In genomic region chr12:71664411-71665108, GRCh38 we compare ENCODE assay signal across 8 cellular contexts. TPM values are rescaled to one million over a fixed set of nuclear protein-coding genes. Genes with fewer than 3 reads are reported as not detected.
DNase-seq lines count a peak whose midpoint lies in the region; ATAC-seq and TF ChIP-seq lines count a peak whose summit lies in the region.

No MANE protein-coding gene starts in this region.

- peaks cover 62% of the 10 kb centered on the region for H3K36me3 Mint-ChIP-seq in activated T-cell treated with anti-CD3 and anti-CD28 coated beads, Interleukin-2, amount 50 U/mL, for 24 hours (ENCODE audit: low read depth)

- H3K27ac Mint-ChIP-seq in activated T-cell treated with anti-CD3 and anti-CD28 coated beads, Interleukin-2, amount 50 U/mL, for 24 hours, result peak overlapping the region; percentile 100

- peak overlapping the region; percentile 100 for H3K4me3 Mint-ChIP-seq in activated T-cell treated with anti-CD3 and anti-CD28 coated beads, Interleukin-2, amount 50 U/mL, for 24 hours

- TF ChIP-seq CTCF in VCaP (conservative IDR thresholded peaks at IDR 0.05), result no peak
- no peak for TF ChIP-seq CTCF in fibroblast of villous mesenchyme (IDR thresholded peaks at IDR 0.05; ENCODE audit: insufficient read depth, low read depth, low read length)
- TF ChIP-seq CTCF in prostate gland (IDR thresholded peaks at IDR 0.05), result no peak
- no peak for TF ChIP-seq CTCF in GM13977 (IDR thresholded peaks at IDR 0.05; ENCODE audit: extremely low read depth, insufficient read depth, missing control alignments)

- DNase-seq in activated T-cell treated with anti-CD3 and anti-CD28 coated beads, Interleukin-2, amount 50 U/mL, for 24 hours, result no peak
- no peak for DNase-seq in activated T-cell treated with anti-CD3 and anti-CD28 coated beads, Interleukin-2, amount 50 U/mL, for 1 hour
- DNase-seq in fibroblast of villous mesenchyme (ENCODE audit: low read depth), result peak; percentile 28
- no peak for DNase-seq in prostate gland (ENCODE audit: low spot score)
- no peak for DNase-seq in GM13977 (ENCODE audit: low spot score)
- no peak for DNase-seq in COLO668 (lab: John Stamatoyannopoulos, UW; ENCODE audit: unreplicated experiment)

- H3K9me3 Mint-ChIP-seq in activated T-cell treated with anti-CD3 and anti-CD28 coated beads, Interleukin-2, amount 50 U/mL, for 24 hours, result no peaks in the 10 kb centered on the region

- peak; percentile 17 for ATAC-seq in HG02884 (IDR thresholded peaks at IDR 0.05; ENCODE audit: unreplicated experiment)

- in situ Hi-C loops in GM13977 (cut with MboI; ENCODE audit: low pct_unique_long_range_greater_than_20kb, low sequenced_read_pairs, unreplicated experiment), result no loop called here

- intact Hi-C loops in prostate gland (cut with DNase I), result loop anchor here (1.0 kb wide), 1 partner anchor 21 kb away; no protein-coding TSS in a partner anchor

- H3K36me3 ChIP-seq in prostate gland, result no peaks in the 10 kb centered on the region

- H3K27me3 ChIP-seq in prostate gland (replicated peaks; ENCODE audit: insufficient read depth), result no peaks in the 10 kb centered on the region

- TF ChIP-seq POLR2A in prostate gland (IDR thresholded peaks at IDR 0.05), result no peak

- under 1% methylated on average over 20 of the region's 20 CpGs for WGBS in prostate gland

- peaks cover 36% of the 10 kb centered on the region for H3K4me1 Mint-ChIP-seq in activated T-cell treated with anti-CD3 and anti-CD28 coated beads, Interleukin-2, amount 50 U/mL, for 24 hours (ENCODE audit: low read depth)

- peak overlapping the region; percentile 86 for H3K4me3 ChIP-seq in fibroblast of villous mesenchyme (ENCODE audit: low read depth, low read length)
- H3K4me3 ChIP-seq in prostate gland, result peak overlapping the region; percentile 83

- H3K27ac ChIP-seq in VCaP, result peak overlapping the region; percentile 96
- H3K27ac ChIP-seq in prostate gland, result peak overlapping the region; percentile 96 to 97

- H3K9me3 ChIP-seq in prostate gland, result no peaks in the 10 kb centered on the region

- H3K27me3 Mint-ChIP-seq in activated T-cell treated with anti-CD3 and anti-CD28 coated beads, Interleukin-2, amount 50 U/mL, for 24 hours, result no peaks in the 10 kb centered on the region

- H3K4me1 ChIP-seq in prostate gland (replicated peaks), result no peaks in the 10 kb centered on the region

RNA-seq across cellular contexts. Expression of gene THAP2, which starts 0.5 kb away (rescaled TPM):
- 2.6 and 6.0 TPM in 2 replicates for total RNA-seq in fibroblast of villous mesenchyme
- 1 to 10 TPM; 2.4 to 4.8 TPM for total RNA-seq in prostate gland

RNA-seq across cellular contexts. Expression of gene ZFC3H1, which starts 0.9 kb away (rescaled TPM):
- total RNA-seq in fibroblast of villous mesenchyme (34.5 and 47.1 TPM in 2 replicates), prostate gland (10 to 100 TPM; 20.8 to 45.2 TPM)

RNA-seq across cellular contexts. Expression of gene TMEM19, which starts 21.3 kb away (rescaled TPM):
- total RNA-seq in fibroblast of villous mesenchyme (24.8 and 37.1 TPM in 2 replicates), prostate gland (10 to 100 TPM; 21.1 to 39.0 TPM)
